In the genomic region with DNA sequence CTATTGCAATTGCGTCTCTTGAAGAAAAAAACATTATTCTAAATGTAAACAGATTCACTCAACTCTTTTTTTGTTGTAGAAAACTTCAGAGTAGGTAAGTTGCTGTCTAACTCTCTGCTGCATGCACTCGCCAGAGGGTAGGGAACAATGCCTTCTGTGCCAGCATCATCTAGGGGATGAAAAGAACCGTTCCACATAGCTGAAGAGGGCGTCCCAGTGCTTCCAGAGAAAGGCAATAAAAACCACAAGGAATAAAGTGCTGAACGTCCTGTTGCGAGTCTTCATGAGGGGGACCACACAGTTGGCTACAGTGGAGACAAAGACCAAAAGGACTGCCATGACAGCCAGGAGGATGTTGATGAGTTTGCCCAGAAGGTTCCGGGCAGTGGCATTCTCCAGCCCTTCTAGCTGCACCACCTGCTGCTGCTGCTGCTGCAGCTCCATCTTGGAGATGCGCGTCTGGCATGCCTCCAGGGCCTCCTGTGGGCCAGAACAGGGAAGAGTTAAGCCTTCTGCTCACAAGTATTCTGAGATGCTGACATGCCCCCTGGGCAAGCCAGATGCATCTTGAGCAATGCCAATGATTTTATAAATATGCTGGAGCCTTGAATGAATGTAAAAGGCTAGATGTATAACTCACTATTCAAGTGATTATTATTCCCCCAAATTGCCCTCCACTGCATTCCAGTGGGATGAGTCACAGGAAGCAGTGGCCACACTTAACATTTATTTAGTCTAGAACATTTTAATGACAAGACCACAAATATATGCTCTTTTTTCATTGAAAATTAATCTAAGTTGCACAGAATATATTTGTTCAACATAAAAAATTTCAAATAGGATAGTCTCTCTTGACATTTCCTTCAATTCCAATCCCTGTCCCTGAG, we compare ENCODE assay signal across 10 cellular contexts. TPM values are rescaled to one million over a fixed set of nuclear protein-coding genes. Genes with fewer than 3 reads are reported as not detected.
DNase-seq lines count a peak whose midpoint lies in the region; ATAC-seq, FAIRE-seq and TF ChIP-seq lines count a peak whose summit lies in the region.
"Had no signal": no experiment of that assay in that cellular context is flagged by ENCODE, and none has a peak within 500 bp of the region (broad histone marks: within the 10 kb centered on the region; RNA-seq: fewer than 3 reads in every experiment).

No MANE protein-coding gene starts in this region.

- CTCF ChIA-PET in A549 (lab: Yijun Ruan, JAX) = interaction anchor here (0.5 to 2.0 kb wide), 4 partner anchors 12 to 356 kb away, joined by 3 to 7 read pairs (median 4); no protein-coding TSS in a partner anchor

- TF ChIP-seq RAD21 in A549 (conservative IDR thresholded peaks at IDR 0.05 in 1 of 2, IDR thresholded peaks at IDR 0.05 in 1 of 2) = peak; percentile 62 to 68

- peak; percentile 65 to 84; a peak in 3 of 5 replicates for TF ChIP-seq EP300 in A549 (IDR thresholded peaks at IDR 0.05)

- WGBS in A549 (ENCODE audit: missing lambda C conversion rate) = 8% methylated on average over 9 of the region's 9 CpGs

- H3K36me3 ChIP-seq in vagina = no peaks in the 10 kb centered on the region

- intact Hi-C loops in vagina (cut with DNase I) = loop anchor here (5.0 to 10.0 kb wide), 2 partner anchors 176 to 273 kb away; no protein-coding TSS in a partner anchor

- TF ChIP-seq POLR2A in A549 (IDR thresholded peaks at IDR 0.05; ENCODE audit: low read length) = no peak
- TF ChIP-seq POLR2A in vagina (IDR thresholded peaks at IDR 0.05) = no peak

- TF ChIP-seq CTCF in A549 (IDR thresholded peaks at IDR 0.05) = peak; percentile 26; the same call in 2 of the 3 replicates
- TF ChIP-seq CTCF in coronary artery (IDR thresholded peaks at IDR 0.05) = no peak
- TF ChIP-seq CTCF in vagina (IDR thresholded peaks at IDR 0.05) = no peak

- peaks cover 76% of the 10 kb centered on the region for H3K4me1 ChIP-seq in A549
- peaks cover 17% of the 10 kb centered on the region for H3K4me1 ChIP-seq in vagina

- no peaks in the 10 kb centered on the region for H3K9me3 ChIP-seq in A549
- no peaks in the 10 kb centered on the region for H3K9me3 ChIP-seq in vagina

- FAIRE-seq in A549 (lab: Jason Lieb, UNC) = no peak

- H3K4me3 ChIP-seq in A549 (no peak overlapping the region), coronary artery (no peak overlapping the region), vagina (no peak overlapping the region)

- H3K4me2 ChIP-seq in A549 = peak overlapping the region; percentile 72

- POLR2A ChIA-PET in A549 (lab: Yijun Ruan, JAX) = interaction anchor here (1.0 kb wide), 2 partner anchors 13 to 72 kb away, joined by 3 read pairs; no protein-coding TSS in a partner anchor

- DNase-seq in A549 (ENCODE audit: low read depth in 1 of 2, low spot score in 1 of 2) (peak; percentile 53 to 90), HK-2 (ENCODE audit: unreplicated experiment) (peak; percentile 44), amygdala (lab: John Stamatoyannopoulos, UW) (peak in 35 of 56 donors; percentile 2 to 74 (median 26)), inferior parietal cortex (ENCODE audit: extremely low spot score) (peak; percentile 66), coronary artery (ENCODE audit: low spot score) (no peak), vagina (ENCODE audit: extremely low spot score in 2 of 2) (no peak), NCI-H187 (lab: John Stamatoyannopoulos, UW) (no peak)
- no peak for DNase-seq in stimulated activated CD4-positive, alpha-beta T cell treated with anti-CD3 and anti-CD28 coated beads, Interleukin-4, amount 100 ng/mL, for 4 hours
- DNase-seq: CD4-positive, CD25-positive, alpha-beta regulatory T cell; NCI-H1105 had no signal

- peak; percentile 88 to 96 for ATAC-seq in A549

- H3K27ac ChIP-seq in A549 (peak overlapping the region; percentile 93), coronary artery (no peak overlapping the region), vagina (no peak overlapping the region)

- no peaks in the 10 kb centered on the region for H3K27me3 ChIP-seq in vagina

TF ChIP-seq in A549, 52 proteins besides CTCF, POLR2A, EP300 and RAD21 (continues in another document):
- TF ChIP-seq RFX5 (IDR thresholded peaks at IDR 0.05) (no peak), MAZ (IDR thresholded peaks at IDR 0.05; ENCODE audit: borderline replicate concordance, low read depth, low read length) (no peak), MYC (IDR thresholded peaks at IDR 0.05; ENCODE audit: borderline replicate concordance, low read length) (no peak), JUNB (IDR thresholded peaks at IDR 0.05) (peak; percentile 77), POLR2AphosphoS2 (conservative IDR thresholded peaks at IDR 0.05; ENCODE audit: low read length) (no peak), ZSCAN20 (CRISPR knock-in tag; IDR thresholded peaks at IDR 0.05) (no peak), BHLHE40 (IDR thresholded peaks at IDR 0.05; ENCODE audit: low read depth, low read length) (no peak), HOXB13 (CRISPR knock-in tag; IDR thresholded peaks at IDR 0.05; ENCODE audit: low read depth) (0 out of 2 replicates have a peak, but pooled peaks have one; percentile 52), RCOR1 (IDR thresholded peaks at IDR 0.05; ENCODE audit: low read depth, low read length) (no peak), SREBF2 (IDR thresholded peaks at IDR 0.05) (no peak), HOXB5 (CRISPR knock-in tag; IDR thresholded peaks at IDR 0.05) (no peak), RNF2 (IDR thresholded peaks at IDR 0.05; ENCODE audit: borderline replicate concordance, low read depth) (no peak), KDM5A (IDR thresholded peaks at IDR 0.05) (no peak), ZFP36 (IDR thresholded peaks at IDR 0.05; ENCODE audit: borderline replicate concordance, partially characterized antibody) (no peak), BCL3 (IDR thresholded peaks at IDR 0.05) (peak; percentile 63; the same call in 1 of the 3 replicates), TFCP2L1 (CRISPR knock-in tag; IDR thresholded peaks at IDR 0.05) (no peak), EHF (CRISPR knock-in tag; IDR thresholded peaks at IDR 0.05) (no peak), NFE2L2 (conservative IDR thresholded peaks at IDR 0.05; ENCODE audit: low read length) (no peak), FOXS1 (CRISPR knock-in tag; IDR thresholded peaks at IDR 0.05) (no peak)
- TF ChIP-seq, protein P1, sequence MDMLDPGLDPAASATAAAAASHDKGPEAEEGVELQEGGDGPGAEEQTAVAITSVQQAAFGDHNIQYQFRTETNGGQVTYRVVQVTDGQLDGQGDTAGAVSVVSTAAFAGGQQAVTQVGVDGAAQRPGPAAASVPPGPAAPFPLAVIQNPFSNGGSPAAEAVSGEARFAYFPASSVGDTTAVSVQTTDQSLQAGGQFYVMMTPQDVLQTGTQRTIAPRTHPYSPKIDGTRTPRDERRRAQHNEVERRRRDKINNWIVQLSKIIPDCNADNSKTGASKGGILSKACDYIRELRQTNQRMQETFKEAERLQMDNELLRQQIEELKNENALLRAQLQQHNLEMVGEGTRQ (IDR thresholded peaks at IDR 0.05) = no peak
- TF ChIP-seq, protein P2, sequence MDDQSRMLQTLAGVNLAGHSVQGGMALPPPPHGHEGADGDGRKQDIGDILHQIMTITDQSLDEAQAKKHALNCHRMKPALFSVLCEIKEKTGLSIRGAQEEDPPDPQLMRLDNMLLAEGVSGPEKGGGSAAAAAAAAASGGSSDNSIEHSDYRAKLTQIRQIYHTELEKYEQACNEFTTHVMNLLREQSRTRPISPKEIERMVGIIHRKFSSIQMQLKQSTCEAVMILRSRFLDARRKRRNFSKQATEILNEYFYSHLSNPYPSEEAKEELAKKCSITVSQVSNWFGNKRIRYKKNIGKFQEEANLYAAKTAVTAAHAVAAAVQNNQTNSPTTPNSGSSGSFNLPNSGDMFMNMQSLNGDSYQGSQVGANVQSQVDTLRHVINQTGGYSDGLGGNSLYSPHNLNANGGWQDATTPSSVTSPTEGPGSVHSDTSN (IDR thresholded peaks at IDR 0.05) = no peak
- TF ChIP-seq, protein P3, sequence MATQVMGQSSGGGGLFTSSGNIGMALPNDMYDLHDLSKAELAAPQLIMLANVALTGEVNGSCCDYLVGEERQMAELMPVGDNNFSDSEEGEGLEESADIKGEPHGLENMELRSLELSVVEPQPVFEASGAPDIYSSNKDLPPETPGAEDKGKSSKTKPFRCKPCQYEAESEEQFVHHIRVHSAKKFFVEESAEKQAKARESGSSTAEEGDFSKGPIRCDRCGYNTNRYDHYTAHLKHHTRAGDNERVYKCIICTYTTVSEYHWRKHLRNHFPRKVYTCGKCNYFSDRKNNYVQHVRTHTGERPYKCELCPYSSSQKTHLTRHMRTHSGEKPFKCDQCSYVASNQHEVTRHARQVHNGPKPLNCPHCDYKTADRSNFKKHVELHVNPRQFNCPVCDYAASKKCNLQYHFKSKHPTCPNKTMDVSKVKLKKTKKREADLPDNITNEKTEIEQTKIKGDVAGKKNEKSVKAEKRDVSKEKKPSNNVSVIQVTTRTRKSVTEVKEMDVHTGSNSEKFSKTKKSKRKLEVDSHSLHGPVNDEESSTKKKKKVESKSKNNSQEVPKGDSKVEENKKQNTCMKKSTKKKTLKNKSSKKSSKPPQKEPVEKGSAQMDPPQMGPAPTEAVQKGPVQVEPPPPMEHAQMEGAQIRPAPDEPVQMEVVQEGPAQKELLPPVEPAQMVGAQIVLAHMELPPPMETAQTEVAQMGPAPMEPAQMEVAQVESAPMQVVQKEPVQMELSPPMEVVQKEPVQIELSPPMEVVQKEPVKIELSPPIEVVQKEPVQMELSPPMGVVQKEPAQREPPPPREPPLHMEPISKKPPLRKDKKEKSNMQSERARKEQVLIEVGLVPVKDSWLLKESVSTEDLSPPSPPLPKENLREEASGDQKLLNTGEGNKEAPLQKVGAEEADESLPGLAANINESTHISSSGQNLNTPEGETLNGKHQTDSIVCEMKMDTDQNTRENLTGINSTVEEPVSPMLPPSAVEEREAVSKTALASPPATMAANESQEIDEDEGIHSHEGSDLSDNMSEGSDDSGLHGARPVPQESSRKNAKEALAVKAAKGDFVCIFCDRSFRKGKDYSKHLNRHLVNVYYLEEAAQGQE (IDR thresholded peaks at IDR 0.05) = no peak

RNA-seq across cellular contexts. Expression of gene PLXND1, which starts 45.1 kb away (rescaled TPM):
- polyA plus RNA-seq in A549 (2011; rRNA removed) (26.8 and 49.3 TPM in 2 replicates), A549 (2017; fragmentation: RNase III; extraction: RNeasy Plus Mini Kit Qiagen cat#74134 plus additional on column Dnase treatment) (47.2 to 72.6 TPM (median 58.6 TPM) in 3 replicates)
- polyA plus RNA-seq in A549 (2012; cell fraction: cytosol; rRNA removed) = 37.6 and 41.4 TPM in 2 replicates
- 133 and 136 TPM in 2 replicates for polyA plus RNA-seq in A549 (2012; cell fraction: nucleus; rRNA removed)
- polyA minus RNA-seq in A549 (2011; rRNA and poly(A)+ RNA removed) = 49.8 and 54.9 TPM in 2 replicates
- total RNA-seq in vagina = 96.5 TPM

Comparison
In these comparisons a context has a peak if more than half of its experiments do, and no peak if none do; other contexts are left out.
1. DNase-seq: peak in A549 (2 of 2), HK-2 (single experiment), amygdala (35 of 56) and inferior parietal cortex (single experiment); none in stimulated activated CD4-positive, alpha-beta T cell treated with anti-CD3 and anti-CD28 coated beads, Interleukin-4, amount 100 ng/mL, for 4 hours (0 of 2), coronary artery (single experiment), vagina (0 of 2) and NCI-H187 (0 of 2).
2. H3K27ac ChIP-seq: peak in A549 (2 of 2); none in coronary artery (0 of 2) and vagina (single experiment).